13 cellular contexts compared by ENCODE assay signal in the genomic region with DNA sequence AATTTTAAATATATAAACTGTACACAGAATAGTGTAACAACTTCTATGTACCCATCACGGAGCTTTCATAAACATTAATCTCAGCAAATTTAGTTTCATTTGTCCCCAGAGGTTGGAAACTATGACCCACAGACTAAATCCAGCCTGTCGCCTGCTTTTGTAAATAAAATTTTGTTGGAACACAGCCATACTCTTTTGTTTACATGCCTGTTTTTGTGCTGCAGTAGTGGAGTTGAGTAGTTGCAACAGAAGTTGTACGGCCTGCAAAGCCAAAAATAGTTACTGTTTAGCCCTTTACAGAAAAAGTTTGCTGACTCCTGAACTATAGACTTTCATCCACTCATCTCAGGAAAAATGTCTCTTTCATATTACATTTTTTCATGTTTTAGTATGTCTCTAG. TPM values are rescaled to one million over a fixed set of nuclear protein-coding genes. Genes with fewer than 3 reads are reported as not detected.
DNase-seq lines count a peak whose midpoint lies in the region; ATAC-seq and TF ChIP-seq lines count a peak whose summit lies in the region.
"Had no signal": no experiment of that assay in that cellular context is flagged by ENCODE, and none has a peak within 500 bp of the region (broad histone marks: within the 10 kb centered on the region; RNA-seq: fewer than 3 reads in every experiment).

No MANE protein-coding gene starts in this region.

- no peak overlapping the region for H2BK20ac ChIP-seq in IMR-90 (ENCODE audit: low read depth, low read length)

- ATAC-seq in IMR-90 (ENCODE audit: low read depth) = peak; percentile 35
- ATAC-seq in WTC11 = no peak
- ATAC-seq in lower lobe of right lung = peak; percentile 38 to 39
- no peak for ATAC-seq in gastroesophageal sphincter
- ATAC-seq in GM21526 (IDR thresholded peaks at IDR 0.05; ENCODE audit: low FRiP score, unreplicated experiment) = no peak
- ATAC-seq: esophagus mucosa had no signal

- no peaks in the 10 kb centered on the region for H3K4me1 Mint-ChIP-seq in WTC11
- no peaks in the 10 kb centered on the region for H3K4me1 Mint-ChIP-seq in activated T-cell treated with anti-CD3 and anti-CD28 coated beads, Interleukin-2, amount 50 U/mL, for 24 hours (ENCODE audit: low read depth)
- no peaks in the 10 kb centered on the region for H3K4me1 Mint-ChIP-seq in glutamatergic neuron (ENCODE audit: low read depth, unreplicated experiment)
- H3K4me1 Mint-ChIP-seq: activated naive CD8-positive, alpha-beta T cell treated with anti-CD3 and anti-CD28 coated beads, Interleukin-2, amount 10 ng/mL, durations not matched to agents 7 days and 5 days; naive B cell had no signal

- H3K36me3 ChIP-seq in IMR-90 (ENCODE audit: control insufficient read depth, insufficient read depth, low read length) (no peaks in the 10 kb centered on the region), lower lobe of right lung (no peaks in the 10 kb centered on the region), gastroesophageal sphincter (no peaks in the 10 kb centered on the region)
- H3K36me3 ChIP-seq: BLaER1 had no signal

- H2BK5ac ChIP-seq in IMR-90 (ENCODE audit: low read depth, low read length, poor library complexity, severe bottlenecking) = no peak overlapping the region

- no peaks in the 10 kb centered on the region for H3K9me1 ChIP-seq in IMR-90 (ENCODE audit: insufficient read depth, low read length)

- DNase-seq in DMS153 (lab: John Stamatoyannopoulos, UW) = peak; percentile 42
- DNase-seq in IMR-90 = peak; percentile 25
- DNase-seq in WTC11 (ENCODE audit: low spot score) = no peak
- no peak for DNase-seq in lower lobe of right lung
- no peak for DNase-seq in activated T-cell treated with anti-CD3 and anti-CD28 coated beads, Interleukin-2, amount 50 U/mL, for 24 hours
- DNase-seq in glutamatergic neuron = no peak
- DNase-seq: activated naive CD8-positive, alpha-beta T cell treated with anti-CD3 and anti-CD28 coated beads, Interleukin-2, amount 10 ng/mL, durations not matched to agents 7 days and 5 days; naive B cell; NCI-H1436 had no signal

- TF ChIP-seq POLR2A in IMR-90 (IDR thresholded peaks at IDR 0.05; ENCODE audit: low read depth, low read length) (no peak), gastroesophageal sphincter (IDR thresholded peaks at IDR 0.05) (no peak)

- H3K36me3 Mint-ChIP-seq in WTC11 = peaks cover 8% of the 10 kb centered on the region
- no peaks in the 10 kb centered on the region for H3K36me3 Mint-ChIP-seq in activated T-cell treated with anti-CD3 and anti-CD28 coated beads, Interleukin-2, amount 50 U/mL, for 24 hours (ENCODE audit: low read depth)
- H3K36me3 Mint-ChIP-seq in glutamatergic neuron (ENCODE audit: unreplicated experiment) = peaks cover 5% of the 10 kb centered on the region
- H3K36me3 Mint-ChIP-seq: activated naive CD8-positive, alpha-beta T cell treated with anti-CD3 and anti-CD28 coated beads, Interleukin-2, amount 10 ng/mL, durations not matched to agents 7 days and 5 days had no signal

- H3K27ac Mint-ChIP-seq in WTC11 = no peak overlapping the region
- no peak overlapping the region for H3K27ac Mint-ChIP-seq in activated T-cell treated with anti-CD3 and anti-CD28 coated beads, Interleukin-2, amount 50 U/mL, for 24 hours
- no peak overlapping the region for H3K27ac Mint-ChIP-seq in glutamatergic neuron (ENCODE audit: unreplicated experiment)
- H3K27ac Mint-ChIP-seq: activated naive CD8-positive, alpha-beta T cell treated with anti-CD3 and anti-CD28 coated beads, Interleukin-2, amount 10 ng/mL, durations not matched to agents 7 days and 5 days; naive B cell had no signal

- no TSS peak for BruUV-seq in IMR-90 (replicated peaks; lab: Mats Ljungman, UMichigan)

- H3K9me3 ChIP-seq in IMR-90 (ENCODE audit: control insufficient read depth, insufficient read depth, low read length) = no peaks in the 10 kb centered on the region
- no peaks in the 10 kb centered on the region for H3K9me3 ChIP-seq in lower lobe of right lung
- no peaks in the 10 kb centered on the region for H3K9me3 ChIP-seq in gastroesophageal sphincter

- H3K4me2 ChIP-seq in IMR-90 (ENCODE audit: low read depth, low read length) = peak overlapping the region; percentile 59; the same call in 1 of the 2 replicates
- H3K4me2 ChIP-seq: BLaER1 had no signal

- TF ChIP-seq CTCF in IMR-90 (conservative IDR thresholded peaks at IDR 0.05; ENCODE audit: low read depth, low read length) = no peak
- TF ChIP-seq CTCF in WTC11 (IDR thresholded peaks at IDR 0.05) = no peak
- TF ChIP-seq CTCF in lower lobe of right lung (IDR thresholded peaks at IDR 0.05) = no peak
- no peak for TF ChIP-seq CTCF in glutamatergic neuron (IDR thresholded peaks at IDR 0.05; ENCODE audit: partially characterized antibody, unreplicated experiment)
- TF ChIP-seq CTCF in gastroesophageal sphincter (IDR thresholded peaks at IDR 0.05) = no peak

- no peak overlapping the region for H4K8ac ChIP-seq in IMR-90 (ENCODE audit: low read depth in 2 of 2, low read length in 2 of 2)

- no peak overlapping the region for H3K9ac ChIP-seq in IMR-90 (ENCODE audit: low read depth, low read length)
- H3K9ac ChIP-seq: BLaER1 had no signal

- WGBS in IMR-90 (ENCODE audit: extremely low coverage in 2 of 2, insufficient read length in 1 of 2), 2 experiments = no CpG with 5 or more reads among the region's 3 CpGs
- WGBS in gastroesophageal sphincter (ENCODE audit: low coverage in 1 of 2), 2 donors = 17 to 19% methylated on average over 3 of the region's 3 CpGs

- no peak overlapping the region for H2AK9ac ChIP-seq in IMR-90 (replicated peaks; ENCODE audit: low read depth, low read length, poor library complexity)

- H3K4ac ChIP-seq in IMR-90 (ENCODE audit: low read depth, low read length) = no peak overlapping the region

- H4K91ac ChIP-seq in IMR-90 (ENCODE audit: insufficient read depth, low read depth, low read length) = no peak overlapping the region

- no peak overlapping the region for H2AK5ac ChIP-seq in IMR-90 (ENCODE audit: low read depth, low read length)

- H3K4me1 ChIP-seq in IMR-90 (ENCODE audit: control insufficient read depth, insufficient read depth, low read length) (no peaks in the 10 kb centered on the region), lower lobe of right lung (peaks cover 6% of the 10 kb centered on the region), gastroesophageal sphincter (no peaks in the 10 kb centered on the region)
- H3K4me1 ChIP-seq: BLaER1 had no signal

- no peak overlapping the region for H3K4me3 ChIP-seq in IMR-90 (ENCODE audit: insufficient read depth, low read depth, low read length)
- no peak overlapping the region for H3K4me3 ChIP-seq in lower lobe of right lung
- H3K4me3 ChIP-seq in gastroesophageal sphincter = no peak overlapping the region
- H3K4me3 ChIP-seq: BLaER1 had no signal

- dilution Hi-C loops in IMR-90 (cut with HindIII; ENCODE audit: low sequenced_read_pairs, unreplicated experiment) = no loop called here

- H3K23ac ChIP-seq in IMR-90 (ENCODE audit: low read depth, low read length) = no peak overlapping the region

- H3K27me3 Mint-ChIP-seq in WTC11 (ENCODE audit: low read depth) (peaks cover 3% of the 10 kb centered on the region; the same call in 1 of the 2 replicates), glutamatergic neuron (ENCODE audit: unreplicated experiment) (no peaks in the 10 kb centered on the region)
- peaks cover 28% of the 10 kb centered on the region for H3K27me3 Mint-ChIP-seq in activated T-cell treated with anti-CD3 and anti-CD28 coated beads, Interleukin-2, amount 50 U/mL, for 24 hours

- H3K18ac ChIP-seq in IMR-90 (ENCODE audit: low read depth, low read length) = no peak overlapping the region

- no peak overlapping the region for H3K56ac ChIP-seq in IMR-90 (ENCODE audit: extremely low read depth, insufficient read depth, low read length)

- H3K4me3 Mint-ChIP-seq in WTC11 = no peak overlapping the region
- no peak overlapping the region for H3K4me3 Mint-ChIP-seq in activated T-cell treated with anti-CD3 and anti-CD28 coated beads, Interleukin-2, amount 50 U/mL, for 24 hours
- H3K4me3 Mint-ChIP-seq in glutamatergic neuron (ENCODE audit: unreplicated experiment) = no peak overlapping the region
- H3K4me3 Mint-ChIP-seq: activated naive CD8-positive, alpha-beta T cell treated with anti-CD3 and anti-CD28 coated beads, Interleukin-2, amount 10 ng/mL, durations not matched to agents 7 days and 5 days; naive B cell had no signal

- no peak for TF ChIP-seq EP300 in gastroesophageal sphincter (IDR thresholded peaks at IDR 0.05)

- no peaks in the 10 kb centered on the region for H3K79me1 ChIP-seq in IMR-90 (ENCODE audit: low read depth in 1 of 2, low read length in 2 of 2)

- no peaks in the 10 kb centered on the region for H4K20me1 ChIP-seq in IMR-90 (ENCODE audit: insufficient read depth, low read length)
- H4K20me1 ChIP-seq: BLaER1 had no signal

- H3K27ac ChIP-seq in IMR-90 (ENCODE audit: insufficient read depth, low read length) (no peak overlapping the region), lower lobe of right lung (no peak overlapping the region), gastroesophageal sphincter (no peak overlapping the region)
- H3K27ac ChIP-seq: BLaER1 had no signal

- no peaks in the 10 kb centered on the region for H3K27me3 ChIP-seq in IMR-90 (ENCODE audit: control insufficient read depth, insufficient read depth, low read length)
- H3K27me3 ChIP-seq in lower lobe of right lung (ENCODE audit: low read depth) = no peaks in the 10 kb centered on the region
- H3K27me3 ChIP-seq in gastroesophageal sphincter = peaks cover 22% of the 10 kb centered on the region
- H3K27me3 ChIP-seq: BLaER1 had no signal

- CTCF ChIA-PET in IMR-90 (lab: Yijun Ruan, JAX) (no interaction called here), WTC11 (lab: Charles Lee) (no interaction called here)

- in situ Hi-C loops in IMR-90 (cut with MboI; ENCODE audit: low sequenced_read_pairs) = no loop called here

- no peak overlapping the region for H3K14ac ChIP-seq in IMR-90 (replicated peaks; ENCODE audit: low read depth, low read length)

- POLR2A ChIA-PET in IMR-90 (lab: Charles Lee; ENCODE audit: unreplicated experiment) = no interaction called here
- POLR2A ChIA-PET in WTC11 (lab: Charles Lee) = no interaction called here

- TF ChIP-seq RAD21 in IMR-90 (IDR thresholded peaks at IDR 0.05; ENCODE audit: low read length) = no peak

- H3K9me3 Mint-ChIP-seq in WTC11 (peaks cover 20% of the 10 kb centered on the region), glutamatergic neuron (ENCODE audit: unreplicated experiment) (no peaks in the 10 kb centered on the region)
- peaks cover 11% of the 10 kb centered on the region for H3K9me3 Mint-ChIP-seq in activated T-cell treated with anti-CD3 and anti-CD28 coated beads, Interleukin-2, amount 50 U/mL, for 24 hours
- H3K9me3 Mint-ChIP-seq: activated naive CD8-positive, alpha-beta T cell treated with anti-CD3 and anti-CD28 coated beads, Interleukin-2, amount 10 ng/mL, durations not matched to agents 7 days and 5 days had no signal

- H2BK15ac ChIP-seq in IMR-90 (ENCODE audit: low read depth, low read length) = no peak overlapping the region

- intact Hi-C loops in IMR-90 (cut with micrococcal nuclease) = no loop called here
- intact Hi-C loops in lower lobe of right lung (cut with DNase I) = no loop called here

- H4K5ac ChIP-seq in IMR-90 (ENCODE audit: low read depth, low read length) = no peak overlapping the region

- no peak overlapping the region for H2AFZ ChIP-seq in IMR-90 (replicated peaks; ENCODE audit: low read length, poor library complexity)

- H2BK120ac ChIP-seq in IMR-90 (ENCODE audit: low read depth, low read length) = no peak overlapping the region

RNA-seq across cellular contexts. Expression of a gene that starts 39.8 kb away (rescaled TPM):
- total RNA-seq in IMR-90 (2012; rRNA removed) = 17.9 and 18.1 TPM in 2 replicates
- polyA plus RNA-seq in IMR-90 (2012; rRNA removed) = 8.6 and 10.3 TPM in 2 replicates
- 2.5 and 6.5 TPM in 2 replicates for polyA plus RNA-seq in IMR-90 (2012; cell fraction: cytosol; rRNA removed)
- polyA plus RNA-seq in IMR-90 (2012; cell fraction: nucleus; rRNA removed; ENCODE audit: low replicate concordance) = 7.7 and 10.6 TPM in 2 replicates
- total RNA-seq in WTC11 (2021) = 9.2 to 12.3 TPM (median 10.5 TPM) in 3 replicates
- 11.7 TPM for total RNA-seq in lower lobe of right lung
- total RNA-seq in glutamatergic neuron (ENCODE audit: unreplicated experiment) = 15.3 TPM
- total RNA-seq in gastroesophageal sphincter = 10 to 100 TPM in 1 of 4 donors, 1 to 10 TPM in 3; 5.6 to 20.9 (median 9.2) TPM

RNA-seq across cellular contexts. Expression of a gene that starts 42.3 kb away (rescaled TPM):
- 2.8 and 3.2 TPM in 2 replicates for total RNA-seq in IMR-90 (2012; rRNA removed)
- 3.1 and 3.7 TPM in 2 replicates for polyA plus RNA-seq in IMR-90 (2012; rRNA removed)
- 1.4 and 2.0 TPM in 2 replicates for polyA plus RNA-seq in IMR-90 (2012; cell fraction: cytosol; rRNA removed)
- 1.0 and 4.5 TPM in 2 replicates for polyA plus RNA-seq in IMR-90 (2012; cell fraction: nucleus; rRNA removed; ENCODE audit: low replicate concordance)
- 7.4 to 9.2 TPM (median 8.3 TPM) in 3 replicates for total RNA-seq in WTC11 (2021)
- total RNA-seq in lower lobe of right lung = 7.9 TPM
- 14.4 TPM for total RNA-seq in glutamatergic neuron (ENCODE audit: unreplicated experiment)
- 1 to 10 TPM; 1.5 to 4.0 (median 3.1) TPM for total RNA-seq in gastroesophageal sphincter

Comparison
In these comparisons a context has a peak if more than half of its experiments do, and no peak if none do; other contexts are left out.
1. DNase-seq: peak in DMS153 (single experiment) and IMR-90 (single experiment); none in WTC11 (single experiment), lower lobe of right lung (single experiment), activated T-cell treated with anti-CD3 and anti-CD28 coated beads, Interleukin-2, amount 50 U/mL, for 24 hours (single experiment) and glutamatergic neuron (single experiment).
2. ATAC-seq: peak in IMR-90 (single experiment) and lower lobe of right lung (2 of 2); none in WTC11 (single experiment), gastroesophageal sphincter (single experiment) and GM21526 (single experiment).